31 cellular contexts compared by ENCODE assay signal in the genomic region with DNA sequence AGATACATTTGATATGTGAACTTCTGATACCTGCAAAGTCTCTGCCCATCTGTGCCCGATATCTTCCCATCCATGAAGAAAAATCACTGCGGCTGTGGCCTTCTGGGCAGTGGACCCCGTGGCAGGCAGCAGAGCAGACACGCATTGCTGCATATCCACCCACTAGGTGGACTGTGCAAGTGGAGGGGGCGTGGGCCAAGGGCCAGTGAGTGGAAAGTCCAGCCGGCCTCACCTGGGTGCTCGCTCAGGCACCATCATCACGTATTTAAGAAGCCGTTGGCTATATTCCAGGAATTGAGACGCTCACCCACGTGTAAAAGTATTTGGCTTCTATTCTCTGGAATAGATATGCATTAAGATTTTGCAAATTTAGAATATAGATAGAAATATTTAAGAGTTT. TPM values are rescaled to one million over a fixed set of nuclear protein-coding genes. Genes with fewer than 3 reads are reported as not detected.
"Had no signal": no experiment of that assay in that cellular context is flagged by ENCODE, and none has a peak within 500 bp of the region (broad histone marks: within the 10 kb centered on the region; RNA-seq: fewer than 3 reads in every experiment).

No MANE protein-coding gene starts in this region.

- ATAC-seq: activated CD8-positive, alpha-beta memory T cell treated with anti-CD3 and anti-CD28 coated beads, Interleukin-2, amount 10 ng/mL, durations not matched to agents 7 days and 5 days; activated naive CD4-positive, alpha-beta T cell treated with anti-CD3 and anti-CD28 coated beads, Interleukin-2, amount 50 U/mL, for 72 hours; activated naive CD8-positive, alpha-beta T cell treated with anti-CD3 and anti-CD28 coated beads, Interleukin-2, amount 50 U/mL, for 24 hours; PC-3; T-helper 17 cell; WTC11 had no signal

- H3K9me3 ChIP-seq: ascending aorta, body of pancreas had no signal

- H3K36me3 Mint-ChIP-seq: activated CD8-positive, alpha-beta memory T cell treated with anti-CD3 and anti-CD28 coated beads, Interleukin-2, amount 10 ng/mL, durations not matched to agents 7 days and 5 days; activated naive CD4-positive, alpha-beta T cell treated with anti-CD3 and anti-CD28 coated beads, Interleukin-2, amount 50 U/mL, for 72 hours had no signal

- H3K27me3 Mint-ChIP-seq: activated CD8-positive, alpha-beta memory T cell treated with anti-CD3 and anti-CD28 coated beads, Interleukin-2, amount 10 ng/mL, durations not matched to agents 7 days and 5 days; activated T-cell treated with anti-CD3 and anti-CD28 coated beads, Interleukin-2, amount 50 U/mL, for 24 hours; T-helper 17 cell had no signal

- H3K4me1 ChIP-seq: ascending aorta had no signal

- H3K9me3 Mint-ChIP-seq: activated naive CD8-positive, alpha-beta T cell treated with anti-CD3 and anti-CD28 coated beads, Interleukin-2, amount 50 U/mL, for 24 hours had no signal

- DNase-seq: activated CD4-positive, alpha-beta T cell treated with anti-CD3 and anti-CD28 coated beads for 48 hours; activated CD4-positive, alpha-beta T cell treated with anti-CD3 and anti-CD28 coated beads, Interleukin-2, amount 50 U/mL, for 4 hours; activated CD4-positive, CD25-positive, alpha-beta regulatory T cell treated with anti-CD3 and anti-CD28 coated beads, Interleukin-2, amount 50 U/mL, for 72 hours; activated CD8-positive, alpha-beta memory T cell treated with anti-CD3 and anti-CD28 coated beads, Interleukin-2, amount 10 ng/mL, durations not matched to agents 7 days and 5 days; activated effector memory CD4-positive, alpha-beta T cell treated with anti-CD3 and anti-CD28 coated beads, Interleukin-2, amount 50 U/mL, for 16 hours; activated naive CD4-positive, alpha-beta T cell treated with Interleukin-2 at 50 U/mL for 16 hours; activated naive CD8-positive, alpha-beta T cell treated with anti-CD3 and anti-CD28 coated beads, Interleukin-2, amount 50 U/mL, for 24 hours; activated T-cell treated with anti-CD3 and anti-CD28 coated beads, Interleukin-2, amount 50 U/mL, for 24 hours; amniotic stem cell; central memory CD4-positive, alpha-beta T cell; KG1; MV-4-11; NCI-H1092 treated with DMSO at 0.1 percent for 48 hours; NCI-H1417 treated with DMSO at 0.1 percent for 48 hours; NCI-H1694 treated with DMSO at 0.1 percent for 48 hours; NCI-H2029 treated with DMSO at 0.1 percent for 48 hours; NCI-H345; NCI-H510A; NCI-H526 treated with DMSO at 0.1 percent for 48 hours; NCI-H82; PC-3; SHP77 treated with DMSO at 0.1 percent for 48 hours; T-helper 17 cell; T-helper 9 cell had no signal

- H3K4me1 Mint-ChIP-seq: activated CD8-positive, alpha-beta memory T cell treated with anti-CD3 and anti-CD28 coated beads, Interleukin-2, amount 10 ng/mL, durations not matched to agents 7 days and 5 days; activated naive CD8-positive, alpha-beta T cell treated with anti-CD3 and anti-CD28 coated beads, Interleukin-2, amount 50 U/mL, for 24 hours; T-helper 17 cell had no signal

- H3K4me3 Mint-ChIP-seq: activated CD8-positive, alpha-beta memory T cell treated with anti-CD3 and anti-CD28 coated beads, Interleukin-2, amount 10 ng/mL, durations not matched to agents 7 days and 5 days; activated naive CD8-positive, alpha-beta T cell treated with anti-CD3 and anti-CD28 coated beads, Interleukin-2, amount 50 U/mL, for 24 hours; activated T-cell treated with anti-CD3 and anti-CD28 coated beads, Interleukin-2, amount 50 U/mL, for 24 hours; T-helper 17 cell; WTC11 had no signal

- H3K27ac ChIP-seq: ascending aorta, body of pancreas had no signal

- H3K27ac Mint-ChIP-seq: activated CD8-positive, alpha-beta memory T cell treated with anti-CD3 and anti-CD28 coated beads, Interleukin-2, amount 10 ng/mL, durations not matched to agents 7 days and 5 days; activated naive CD4-positive, alpha-beta T cell treated with anti-CD3 and anti-CD28 coated beads, Interleukin-2, amount 50 U/mL, for 72 hours; activated naive CD8-positive, alpha-beta T cell treated with anti-CD3 and anti-CD28 coated beads, Interleukin-2, amount 50 U/mL, for 24 hours; activated T-cell treated with anti-CD3 and anti-CD28 coated beads, Interleukin-2, amount 50 U/mL, for 24 hours; T-helper 17 cell; WTC11 had no signal

- H3K4me3 ChIP-seq: ascending aorta, body of pancreas had no signal

- H3K27me3 ChIP-seq: ascending aorta, body of pancreas had no signal

- H3K36me3 ChIP-seq: ascending aorta had no signal

RNA-seq across cellular contexts. Expression of a gene that starts 30.8 kb away (rescaled TPM):
- total RNA-seq: activated CD8-positive, alpha-beta memory T cell treated with anti-CD3 and anti-CD28 coated beads, Interleukin-2, amount 10 ng/mL, durations not matched to agents 7 days and 5 days; activated naive CD4-positive, alpha-beta T cell treated with anti-CD3 and anti-CD28 coated beads, Interleukin-2, amount 50 U/mL, for 72 hours; ascending aorta; bronchial epithelial cell; MCF 10A; PC-3; SK-MEL-5; T-helper 17 cell had no signal
